In the genomic region with DNA sequence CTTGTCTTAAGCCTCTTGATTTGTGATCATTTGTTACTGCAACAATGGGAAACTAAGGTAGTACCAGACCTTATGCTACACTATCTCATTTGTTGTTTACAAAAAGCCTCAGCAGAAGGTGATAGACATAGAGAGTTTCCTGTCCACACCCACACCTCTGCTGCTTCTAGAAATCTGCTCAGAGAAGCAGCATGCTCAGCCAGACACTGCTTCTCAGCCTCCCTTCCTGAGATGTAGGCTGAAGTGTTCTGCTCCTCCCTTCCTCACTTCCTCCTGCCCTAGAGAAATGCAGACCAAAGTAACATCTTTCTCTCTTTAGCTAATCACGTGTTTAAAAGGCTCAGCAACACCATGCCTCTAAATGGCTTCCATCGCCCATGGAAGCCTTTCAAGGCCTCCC, we compare ENCODE assay signal across 10 cellular contexts.
DNase-seq lines count a peak whose midpoint lies in the region; ATAC-seq lines count a peak whose summit lies in the region.
"Had no signal": no experiment of that assay in that cellular context is flagged by ENCODE, and none has a peak within 500 bp of the region (broad histone marks: within the 10 kb centered on the region; RNA-seq: fewer than 3 reads in every experiment).

No MANE protein-coding gene starts in this region.

- H3K36me3 Mint-ChIP-seq in activated T-cell treated with anti-CD3 and anti-CD28 coated beads, Interleukin-2, amount 50 U/mL, for 24 hours (ENCODE audit: low read depth) = no peaks in the 10 kb centered on the region

- intact Hi-C loops in sciatic nerve (cut with DNase I) = no loop called here

- ATAC-seq in HG02884 (IDR thresholded peaks at IDR 0.05; ENCODE audit: unreplicated experiment) (peak; percentile 73), sciatic nerve (peak; percentile 17)
- ATAC-seq: foreskin keratinocyte had no signal

- H3K4me3 Mint-ChIP-seq in activated T-cell treated with anti-CD3 and anti-CD28 coated beads, Interleukin-2, amount 50 U/mL, for 24 hours = no peak overlapping the region

- H3K4me1 Mint-ChIP-seq in activated T-cell treated with anti-CD3 and anti-CD28 coated beads, Interleukin-2, amount 50 U/mL, for 24 hours (ENCODE audit: low read depth) = peaks cover 49% of the 10 kb centered on the region

- no peaks in the 10 kb centered on the region for H3K27me3 Mint-ChIP-seq in activated T-cell treated with anti-CD3 and anti-CD28 coated beads, Interleukin-2, amount 50 U/mL, for 24 hours

- peak overlapping the region; percentile 63 for H3K27ac Mint-ChIP-seq in activated T-cell treated with anti-CD3 and anti-CD28 coated beads, Interleukin-2, amount 50 U/mL, for 24 hours

- H3K9me3 Mint-ChIP-seq in activated T-cell treated with anti-CD3 and anti-CD28 coated beads, Interleukin-2, amount 50 U/mL, for 24 hours = peaks cover 2% of the 10 kb centered on the region

- peak; percentile 16 for DNase-seq in activated CD4-positive, alpha-beta T cell treated with anti-CD3 and anti-CD28 coated beads for 1 hour
- DNase-seq in activated CD4-positive, alpha-beta T cell treated with anti-CD3 and anti-CD28 coated beads for 48 hours = no peak
- DNase-seq in activated T-cell treated with anti-CD3 and anti-CD28 coated beads, Interleukin-2, amount 50 U/mL, for 24 hours = no peak
- no peak for DNase-seq in sciatic nerve (ENCODE audit: low spot score)
- no peak for DNase-seq in NCI-H128 (lab: John Stamatoyannopoulos, UW; ENCODE audit: unreplicated experiment)
- no peak for DNase-seq in HUDEP-2 (lab: John Stamatoyannopoulos, UW; ENCODE audit: unreplicated experiment in 76 of 76)
- DNase-seq in SKM-1 (lab: John Stamatoyannopoulos, UW; ENCODE audit: unreplicated experiment) = no peak
- DNase-seq: ACHN, foreskin keratinocyte had no signal
